Comparison of ENCODE assay signal across 1 cellular context in the genomic region with DNA sequence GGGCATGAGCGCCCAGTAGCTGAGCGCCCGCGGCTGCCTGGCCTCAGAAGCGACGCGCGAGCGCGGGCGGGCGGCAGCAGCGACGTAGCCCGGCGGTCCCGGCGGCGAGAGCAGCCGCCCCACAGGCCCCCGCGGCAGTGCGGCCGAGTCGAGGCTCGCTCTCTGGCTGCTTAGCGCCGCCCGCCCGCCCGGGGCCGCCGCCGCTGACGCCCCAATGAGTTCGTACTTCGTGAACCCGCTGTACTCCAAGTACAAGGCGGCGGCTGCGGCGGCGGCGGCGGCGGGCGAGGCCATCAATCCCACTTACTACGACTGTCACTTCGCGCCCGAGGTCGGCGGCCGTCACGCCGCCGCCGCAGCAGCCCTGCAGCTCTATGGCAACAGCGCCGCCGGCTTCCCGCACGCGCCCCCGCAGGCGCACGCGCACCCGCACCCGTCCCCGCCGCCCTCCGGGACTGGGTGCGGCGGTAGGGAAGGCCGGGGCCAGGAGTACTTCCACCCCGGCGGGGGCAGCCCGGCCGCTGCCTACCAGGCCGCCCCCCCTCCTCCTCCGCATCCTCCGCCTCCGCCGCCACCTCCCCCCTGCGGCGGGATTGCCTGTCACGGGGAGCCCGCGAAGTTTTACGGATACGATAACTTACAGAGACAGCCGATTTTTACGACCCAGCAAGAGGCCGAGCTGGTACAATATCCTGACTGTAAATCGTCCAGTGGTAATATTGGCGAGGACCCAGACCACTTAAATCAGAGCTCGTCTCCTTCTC.
TF ChIP-seq lines count a peak whose summit lies in the region.

No MANE protein-coding gene starts in this region.

TF ChIP-seq in HEK293, 187 proteins besides CTCF, POLR2A, EP300 and RAD21 (continued from another document):
- TF ChIP-seq, protein P1, sequence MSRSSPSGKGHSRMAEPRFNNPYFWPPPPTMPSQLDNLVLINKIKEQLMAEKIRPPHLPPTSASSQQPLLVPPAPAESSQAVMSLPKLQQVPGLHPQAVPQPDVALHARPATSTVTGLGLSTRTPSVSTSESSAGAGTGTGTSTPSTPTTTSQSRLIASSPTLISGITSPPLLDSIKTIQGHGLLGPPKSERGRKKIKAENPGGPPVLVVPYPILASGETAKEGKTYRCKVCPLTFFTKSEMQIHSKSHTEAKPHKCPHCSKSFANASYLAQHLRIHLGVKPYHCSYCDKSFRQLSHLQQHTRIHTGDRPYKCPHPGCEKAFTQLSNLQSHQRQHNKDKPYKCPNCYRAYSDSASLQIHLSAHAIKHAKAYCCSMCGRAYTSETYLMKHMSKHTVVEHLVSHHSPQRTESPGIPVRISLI (tag by site-specific recombination; IDR thresholded peaks at IDR 0.05): no peak
- no peak for TF ChIP-seq SCRT2 (tag by site-specific recombination; IDR thresholded peaks at IDR 0.05)
- no peak for TF ChIP-seq ZNF747 (tag by site-specific recombination; IDR thresholded peaks at IDR 0.05)
- TF ChIP-seq ZNF112 (tag by site-specific recombination; IDR thresholded peaks at IDR 0.05): no peak
- no peak for TF ChIP-seq ZNF211 (tag by site-specific recombination; IDR thresholded peaks at IDR 0.05; ENCODE audit: low read depth)
- TF ChIP-seq OSR2 (tag by site-specific recombination; IDR thresholded peaks at IDR 0.05): peak; percentile 80
- TF ChIP-seq, protein P2, sequence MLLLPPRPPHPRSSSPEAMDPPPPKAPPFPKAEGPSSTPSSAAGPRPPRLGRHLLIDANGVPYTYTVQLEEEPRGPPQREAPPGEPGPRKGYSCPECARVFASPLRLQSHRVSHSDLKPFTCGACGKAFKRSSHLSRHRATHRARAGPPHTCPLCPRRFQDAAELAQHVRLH (tag by site-specific recombination; IDR thresholded peaks at IDR 0.05): peak; percentile 79; the same call in 1 of the 2 replicates
- TF ChIP-seq ZNF10 (tag by site-specific recombination; IDR thresholded peaks at IDR 0.05): 0 out of 2 replicates have a peak, but pooled peaks have one; percentile 32
- TF ChIP-seq, protein P3, sequence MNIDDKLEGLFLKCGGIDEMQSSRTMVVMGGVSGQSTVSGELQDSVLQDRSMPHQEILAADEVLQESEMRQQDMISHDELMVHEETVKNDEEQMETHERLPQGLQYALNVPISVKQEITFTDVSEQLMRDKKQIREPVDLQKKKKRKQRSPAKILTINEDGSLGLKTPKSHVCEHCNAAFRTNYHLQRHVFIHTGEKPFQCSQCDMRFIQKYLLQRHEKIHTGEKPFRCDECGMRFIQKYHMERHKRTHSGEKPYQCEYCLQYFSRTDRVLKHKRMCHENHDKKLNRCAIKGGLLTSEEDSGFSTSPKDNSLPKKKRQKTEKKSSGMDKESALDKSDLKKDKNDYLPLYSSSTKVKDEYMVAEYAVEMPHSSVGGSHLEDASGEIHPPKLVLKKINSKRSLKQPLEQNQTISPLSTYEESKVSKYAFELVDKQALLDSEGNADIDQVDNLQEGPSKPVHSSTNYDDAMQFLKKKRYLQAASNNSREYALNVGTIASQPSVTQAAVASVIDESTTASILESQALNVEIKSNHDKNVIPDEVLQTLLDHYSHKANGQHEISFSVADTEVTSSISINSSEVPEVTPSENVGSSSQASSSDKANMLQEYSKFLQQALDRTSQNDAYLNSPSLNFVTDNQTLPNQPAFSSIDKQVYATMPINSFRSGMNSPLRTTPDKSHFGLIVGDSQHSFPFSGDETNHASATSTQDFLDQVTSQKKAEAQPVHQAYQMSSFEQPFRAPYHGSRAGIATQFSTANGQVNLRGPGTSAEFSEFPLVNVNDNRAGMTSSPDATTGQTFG (tag by site-specific recombination; IDR thresholded peaks at IDR 0.05; ENCODE audit: borderline replicate concordance): no peak
